In genomic region chr4:1323635-1324442, GRCh38 we compare ENCODE assay signal across 15 cellular contexts. TPM values are rescaled to one million over a fixed set of nuclear protein-coding genes. Genes with fewer than 3 reads are reported as not detected.
DNase-seq lines count a peak whose midpoint lies in the region; ATAC-seq, FAIRE-seq and TF ChIP-seq lines count a peak whose summit lies in the region.
"Had no signal": no experiment of that assay in that cellular context is flagged by ENCODE, and none has a peak within 500 bp of the region (broad histone marks: within the 10 kb centered on the region; RNA-seq: fewer than 3 reads in every experiment).

No MANE protein-coding gene starts in this region.

- no peak for FAIRE-seq in GM19239 (lab: Jason Lieb, UNC)

- H3K4me1 Mint-ChIP-seq in endothelial cell (ENCODE audit: unreplicated experiment), result peaks cover 10% of the 10 kb centered on the region
- H3K4me1 Mint-ChIP-seq in activated CD4-positive, alpha-beta T cell treated with anti-CD3 and anti-CD28 coated beads, Interleukin-2, amount 10 ng/mL, durations not matched to agents 24 days and 14 days, result no peaks in the 10 kb centered on the region

- H2AFZ ChIP-seq in PC-9, result no peak overlapping the region

- H3K27ac ChIP-seq in PC-9 (peak overlapping the region; percentile 36), psoas muscle (peak overlapping the region; percentile 36)
- H3K27ac ChIP-seq: esophagus muscularis mucosa, prostate gland, SK-N-MC, uterus had no signal

- H3K4me2 ChIP-seq in PC-9, result no peak overlapping the region

- peaks cover 20% of the 10 kb centered on the region for H3K36me3 Mint-ChIP-seq in endothelial cell (ENCODE audit: low read depth, unreplicated experiment)
- peaks cover 19% of the 10 kb centered on the region for H3K36me3 Mint-ChIP-seq in activated CD4-positive, alpha-beta T cell treated with anti-CD3 and anti-CD28 coated beads, Interleukin-2, amount 10 ng/mL, durations not matched to agents 24 days and 14 days (ENCODE audit: low read depth)

- H3K4me3 Mint-ChIP-seq in endothelial cell (ENCODE audit: unreplicated experiment), result no peak overlapping the region
- no peak overlapping the region for H3K4me3 Mint-ChIP-seq in activated CD4-positive, alpha-beta T cell treated with anti-CD3 and anti-CD28 coated beads, Interleukin-2, amount 10 ng/mL, durations not matched to agents 24 days and 14 days

- H3K9me3 Mint-ChIP-seq in endothelial cell (ENCODE audit: unreplicated experiment), result no peaks in the 10 kb centered on the region
- H3K9me3 Mint-ChIP-seq in activated CD4-positive, alpha-beta T cell treated with anti-CD3 and anti-CD28 coated beads, Interleukin-2, amount 10 ng/mL, durations not matched to agents 24 days and 14 days, result no peaks in the 10 kb centered on the region

- H3K9me3 ChIP-seq in PC-9 (ENCODE audit: insufficient read depth, low read depth) (no peaks in the 10 kb centered on the region), psoas muscle (no peaks in the 10 kb centered on the region)
- H3K9me3 ChIP-seq: esophagus muscularis mucosa, prostate gland, uterus had no signal

- TF ChIP-seq CTCF in PC-9 (conservative IDR thresholded peaks at IDR 0.05) (no peak), psoas muscle (IDR thresholded peaks at IDR 0.05) (no peak), endothelial cell (IDR thresholded peaks at IDR 0.05; ENCODE audit: unreplicated experiment) (no peak)

- no peaks in the 10 kb centered on the region for H3K9me2 ChIP-seq in PC-9 (ENCODE audit: insufficient read depth)

- intact Hi-C loops in PC-9 (cut with micrococcal nuclease; ENCODE audit: unreplicated experiment) (no loop called here), psoas muscle (cut with DNase I) (no loop called here)
- intact Hi-C loops in activated CD4-positive, alpha-beta T cell treated with anti-CD3 and anti-CD28 coated beads, Interleukin-2, amount 10 ng/mL, durations not matched to agents 24 days and 14 days (cut with micrococcal nuclease), result no loop called here

- H4K20me1 ChIP-seq in PC-9 (ENCODE audit: insufficient read depth), result no peaks in the 10 kb centered on the region

- H3K27me3 ChIP-seq in PC-9 (ENCODE audit: insufficient read depth, low read depth), result no peaks in the 10 kb centered on the region
- no peaks in the 10 kb centered on the region for H3K27me3 ChIP-seq in psoas muscle (ENCODE audit: insufficient read depth in 3 of 3, low read length in 2 of 3)
- H3K27me3 ChIP-seq: esophagus muscularis mucosa, uterus had no signal

- peaks cover 21% of the 10 kb centered on the region for H3K4me1 ChIP-seq in PC-9 (replicated peaks; ENCODE audit: insufficient read depth)
- peaks cover 4% of the 10 kb centered on the region for H3K4me1 ChIP-seq in psoas muscle
- H3K4me1 ChIP-seq: prostate gland, uterus had no signal

- CTCF ChIA-PET in PC-9 (lab: Charles Lee), result no interaction called here

- 59 to 83% (median 70%) methylated on average over 11 of the region's 11 CpGs for WGBS in psoas muscle, 3 donors

- peaks cover 2% of the 10 kb centered on the region for H3K27me3 Mint-ChIP-seq in endothelial cell (ENCODE audit: unreplicated experiment)
- H3K27me3 Mint-ChIP-seq in activated CD4-positive, alpha-beta T cell treated with anti-CD3 and anti-CD28 coated beads, Interleukin-2, amount 10 ng/mL, durations not matched to agents 24 days and 14 days, result no peaks in the 10 kb centered on the region

- H3K36me3 ChIP-seq in PC-9 (ENCODE audit: low read depth), result peaks cover 6% of the 10 kb centered on the region; the same call in 1 of the 2 replicates
- H3K36me3 ChIP-seq in psoas muscle (ENCODE audit: insufficient read depth in 1 of 2, low read depth in 1 of 2), result peaks cover 5 to 62% of the 10 kb centered on the region in 2 donors
- H3K36me3 ChIP-seq: uterus had no signal

- no peak overlapping the region for H3K4me3 ChIP-seq in PC-9
- no peak overlapping the region for H3K4me3 ChIP-seq in psoas muscle
- H3K4me3 ChIP-seq: esophagus muscularis mucosa, prostate gland, SK-N-MC, uterus had no signal

- BruUV-seq in PC-9 (replicated peaks; lab: Mats Ljungman, UMichigan), result TSS peak; percentile 36

- peaks cover 41% of the 10 kb centered on the region for H3F3A ChIP-seq in PC-9 (ENCODE audit: insufficient read depth, low read depth)

- peak in 3 of 4 donors; percentile 21 to 33 (median 21) for ATAC-seq in psoas muscle

- H3K27ac Mint-ChIP-seq in endothelial cell (ENCODE audit: unreplicated experiment), result no peak overlapping the region
- no peak overlapping the region for H3K27ac Mint-ChIP-seq in activated CD4-positive, alpha-beta T cell treated with anti-CD3 and anti-CD28 coated beads, Interleukin-2, amount 10 ng/mL, durations not matched to agents 24 days and 14 days

- POLR2A ChIA-PET in PC-9 (lab: Charles Lee; ENCODE audit: unreplicated experiment), result no interaction called here

- H3K79me2 ChIP-seq in PC-9 (ENCODE audit: low read depth), result 0 out of 2 replicates have a peak, but pooled peaks cover 2% of the 10 kb centered on the region

- peak; percentile 82 for DNase-seq in GM04503 (ENCODE audit: low read depth)
- DNase-seq in PC-9, result peak; percentile 51 to 92
- peak; percentile 32 for DNase-seq in dedifferentiated amniotic fluid mesenchymal stem cell (ENCODE audit: extremely low spot score)
- DNase-seq in psoas muscle, result peak in 1 of 2 donors; percentile 38
- DNase-seq in endothelial cell (ENCODE audit: low spot score), result no peak
- DNase-seq in GM19239 (ENCODE audit: insufficient read length, low spot score), result no peak
- DNase-seq in activated CD4-positive, alpha-beta T cell treated with anti-CD3 and anti-CD28 coated beads, Interleukin-2, amount 10 ng/mL, durations not matched to agents 24 days and 14 days, result no peak
- DNase-seq in NCI-H1417 (lab: John Stamatoyannopoulos, UW), result no peak
- DNase-seq: activated CD4-positive, alpha-beta T cell treated with anti-CD3 and anti-CD28 coated beads, Interleukin-2, amount 50 U/mL, for 48 hours; GF-D8; NCI-H2081 treated with DMSO at 0.1 percent for 48 hours; uterus had no signal

RNA-seq across cellular contexts. Expression of gene UVSSA, which starts 23.2 kb away (rescaled TPM):
- total RNA-seq in PC-9 (2021) (24.3 and 38.7 TPM in 2 replicates), psoas muscle (1 to 10 TPM; 6.3 to 9.4 (median 8.3) TPM), endothelial cell (ENCODE audit: unreplicated experiment) (22.1 TPM)
- polyA plus RNA-seq in psoas muscle, result 1 to 10 TPM; 1.9 to 9.3 (median 3.6) TPM
- 28.3 and 28.4 TPM in 2 replicates for total RNA-seq in activated CD4-positive, alpha-beta T cell treated with anti-CD3 and anti-CD28 coated beads, Interleukin-2, amount 10 ng/mL, durations not matched to agents 24 days and 14 days

RNA-seq across cellular contexts. Expression of gene MAEA, which starts 34.1 kb away (rescaled TPM):
- total RNA-seq in PC-9 (2021) (79.4 and 88.6 TPM in 2 replicates), psoas muscle (10 to 100 TPM; 26.7 to 39.6 (median 33.2) TPM), endothelial cell (ENCODE audit: unreplicated experiment) (68.2 TPM)
- 10 to 100 TPM; 30.3 to 41.6 (median 38.9) TPM for polyA plus RNA-seq in psoas muscle
- 61.3 and 62.6 TPM in 2 replicates for total RNA-seq in activated CD4-positive, alpha-beta T cell treated with anti-CD3 and anti-CD28 coated beads, Interleukin-2, amount 10 ng/mL, durations not matched to agents 24 days and 14 days

Comparison
In these comparisons a context has a peak if more than half of its experiments do, and no peak if none do; other contexts are left out.
1. DNase-seq: peak in GM04503 (single experiment), PC-9 (2 of 2) and dedifferentiated amniotic fluid mesenchymal stem cell (single experiment); none in endothelial cell (single experiment), GM19239 (single experiment), activated CD4-positive, alpha-beta T cell treated with anti-CD3 and anti-CD28 coated beads, Interleukin-2, amount 10 ng/mL, durations not matched to agents 24 days and 14 days (single experiment) and NCI-H1417 (0 of 3).